Comparison of ENCODE assay signal across 19 cellular contexts in genomic region chr1:17717595-17717994, GRCh38. TPM values are rescaled to one million over a fixed set of nuclear protein-coding genes. Genes with fewer than 3 reads are reported as not detected.
"Had no signal": no experiment of that assay in that cellular context is flagged by ENCODE, and none has a peak within 500 bp of the region (broad histone marks: within the 10 kb centered on the region; RNA-seq: fewer than 3 reads in every experiment).

No MANE protein-coding gene starts in this region.

- ATAC-seq: activated CD8-positive, alpha-beta T cell treated with anti-CD3 and anti-CD28 coated beads for 36 hours; activated T-cell treated with anti-CD3 and anti-CD28 coated beads, Interleukin-2, amount 50 U/mL, for 72 hours; natural killer cell; sciatic nerve had no signal

- H3K36me3 ChIP-seq: esophagus muscularis mucosa, prostate gland, suprapubic skin had no signal

- H3K4me1 ChIP-seq: esophagus muscularis mucosa, prostate gland, suprapubic skin had no signal

- DNase-seq: activated CD4-positive, alpha-beta T cell treated with anti-CD3 and anti-CD28 coated beads for 48 hours; activated CD8-positive, alpha-beta T cell treated with anti-CD3 and anti-CD28 coated beads for 36 hours; activated gamma-delta T cell treated with Interleukin-2 at 50 U/mL for 16 hours; activated T-cell treated with anti-CD3 and anti-CD28 coated beads, Interleukin-2, amount 50 U/mL, for 72 hours; amniotic stem cell; hippocampal formation; kidney glomerular epithelial cell; mesendoderm; natural killer cell had no signal

- H3K4me3 ChIP-seq: esophagus muscularis mucosa, prostate gland, suprapubic skin had no signal

- H3K27ac ChIP-seq: esophagus muscularis mucosa, prostate gland, suprapubic skin had no signal

- H3K9me3 ChIP-seq: esophagus muscularis mucosa, prostate gland, suprapubic skin had no signal

- FAIRE-seq: colon, endometrium had no signal

RNA-seq across cellular contexts. Expression of gene ACTL8, which starts 37.5 kb away (rescaled TPM):
- total RNA-seq: activated CD8-positive, alpha-beta T cell treated with anti-CD3 and anti-CD28 coated beads for 36 hours; activated T-cell treated with anti-CD3 and anti-CD28 coated beads, Interleukin-2, amount 50 U/mL, for 72 hours; cardiac septum; esophagus muscularis mucosa; fibroblast of villous mesenchyme; lower leg skin; natural killer cell; omental fat pad; sciatic nerve; suprapubic skin had no signal
